26 cellular contexts compared by ENCODE assay signal in the genomic region with DNA sequence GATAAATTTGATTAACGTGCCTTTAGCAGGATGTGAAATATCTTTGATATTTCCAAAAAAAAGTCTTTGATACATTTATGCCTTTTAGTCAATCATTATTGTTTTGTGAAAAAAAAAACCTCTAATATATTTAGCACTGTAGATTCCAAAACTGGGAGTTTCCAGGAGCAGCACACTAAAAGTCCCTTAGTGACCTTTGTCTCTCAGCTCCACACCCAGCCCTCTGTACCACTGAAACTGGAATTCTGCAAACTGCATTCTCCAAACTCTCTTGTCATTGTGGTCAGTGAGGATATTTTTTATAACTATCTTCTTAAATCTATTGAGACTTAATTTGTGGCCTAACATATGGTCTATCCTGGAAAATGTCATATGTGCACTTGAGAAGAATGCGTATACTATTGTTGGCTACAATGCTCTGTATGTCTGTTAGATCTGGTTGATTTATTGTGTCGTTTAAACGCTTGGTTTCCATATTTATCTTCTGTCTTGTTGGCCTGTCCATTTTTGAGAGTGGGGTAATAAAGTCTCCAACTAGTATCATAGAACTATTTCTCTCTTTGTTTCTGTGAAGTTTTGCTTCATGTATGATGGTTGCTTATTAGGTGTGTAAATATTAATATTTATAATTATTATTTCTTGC.
"Had no signal": no experiment of that assay in that cellular context is flagged by ENCODE, and none has a peak within 500 bp of the region (broad histone marks: within the 10 kb centered on the region; RNA-seq: fewer than 3 reads in every experiment).

No MANE protein-coding gene starts in this region.

- H3K27ac Mint-ChIP-seq: mesothelial cell of epicardium; natural killer cell treated with Interleukin-12 subunit alpha and Interleukin-12 subunit beta and Interleukin-15 and Interleukin-18, amount 100 ng/mL, for 72 hours; neural progenitor cell; stimulated activated naive B cell treated with anti-CD40 and anti-IgM and Interleukin-4, amounts not matched to agents 10 μg/mL and 1 μg/mL and 100 μg/mL, for 72 hours; stimulated activated naive CD8-positive, alpha-beta T cell treated with anti-CD3 and anti-CD28 coated beads, Interleukin-15, Interleukin-2, amounts not matched to agents 100 ng/mL and 50 ng/mL, for 24 hours had no signal

- DNase-seq: dermis blood vessel endothelial cell; effector memory CD4-positive, alpha-beta T cell; foreskin keratinocyte; heart left ventricle; kidney; left lung; mesenchymal stem cell; right cardiac atrium; sigmoid colon; stimulated activated CD4-positive, alpha-beta T cell treated with anti-CD3 and anti-CD28 coated beads, Interleukin-15, amount 100 ng/mL, for 24 hours; stimulated activated CD4-positive, alpha-beta T cell treated with anti-CD3 and anti-CD28 coated beads, Interleukin-2, amount 100 ng/mL, for 48 hours; stimulated activated naive B cell treated with anti-CD40 and anti-IgM and Interleukin-4, amounts not matched to agents 10 μg/mL and 1 μg/mL and 100 μg/mL, for 72 hours; upper lobe of right lung; uterus had no signal

- H3K4me1 ChIP-seq: heart left ventricle, left lung, neural progenitor cell, prostate gland, tibial nerve, upper lobe of right lung had no signal

- H3K27ac ChIP-seq: coronary artery, esophagus muscularis mucosa, foreskin keratinocyte, gastroesophageal sphincter, heart left ventricle, hepatocyte, left lung, neural progenitor cell, prostate gland, skin epidermis, thoracic aorta, tibial nerve, upper lobe of right lung, uterus had no signal

- FAIRE-seq: kidney had no signal

- H3K36me3 Mint-ChIP-seq: natural killer cell treated with Interleukin-12 subunit alpha and Interleukin-12 subunit beta and Interleukin-15 and Interleukin-18, amount 100 ng/mL, for 72 hours; neural progenitor cell had no signal

- H3K4me1 Mint-ChIP-seq: mesothelial cell of epicardium; neural progenitor cell; stimulated activated naive B cell treated with anti-CD40 and anti-IgM and Interleukin-4, amounts not matched to agents 10 μg/mL and 1 μg/mL and 100 μg/mL, for 72 hours had no signal

- H3K27me3 ChIP-seq: esophagus muscularis mucosa, foreskin keratinocyte, gastroesophageal sphincter, heart left ventricle, hepatocyte, left lung, neural progenitor cell, sigmoid colon, tibial nerve, upper lobe of right lung, uterus had no signal

- H3K4me3 Mint-ChIP-seq: mesothelial cell of epicardium; natural killer cell treated with Interleukin-12 subunit alpha and Interleukin-12 subunit beta and Interleukin-15 and Interleukin-18, amount 100 ng/mL, for 72 hours; neural progenitor cell; stimulated activated naive B cell treated with anti-CD40 and anti-IgM and Interleukin-4, amounts not matched to agents 10 μg/mL and 1 μg/mL and 100 μg/mL, for 72 hours; stimulated activated naive CD8-positive, alpha-beta T cell treated with anti-CD3 and anti-CD28 coated beads, Interleukin-15, Interleukin-2, amounts not matched to agents 100 ng/mL and 50 ng/mL, for 24 hours had no signal

- H3K4me3 ChIP-seq: coronary artery, esophagus muscularis mucosa, gastroesophageal sphincter, heart left ventricle, hepatocyte, left lung, neural progenitor cell, prostate gland, sigmoid colon, skin epidermis, thoracic aorta, tibial nerve, upper lobe of right lung, uterus had no signal

- H3K36me3 ChIP-seq: esophagus muscularis mucosa, gastroesophageal sphincter, heart left ventricle, left lung, neural progenitor cell, prostate gland, sigmoid colon, thoracic aorta, tibial nerve, upper lobe of right lung, uterus had no signal

- ATAC-seq: foreskin keratinocyte; gastroesophageal sphincter; heart left ventricle; left lung; natural killer cell treated with Interleukin-12 subunit alpha and Interleukin-12 subunit beta and Interleukin-15 and Interleukin-18, amount 100 ng/mL, for 72 hours; right cardiac atrium; stimulated activated naive B cell treated with anti-CD40 and anti-IgM and Interleukin-4, amounts not matched to agents 10 μg/mL and 1 μg/mL and 100 μg/mL, for 72 hours; upper lobe of right lung had no signal

- H3K9me3 ChIP-seq: gastroesophageal sphincter, prostate gland, sigmoid colon, upper lobe of right lung, uterus had no signal
